ENCODE assay signal across 9 cellular contexts in the genomic region with DNA sequence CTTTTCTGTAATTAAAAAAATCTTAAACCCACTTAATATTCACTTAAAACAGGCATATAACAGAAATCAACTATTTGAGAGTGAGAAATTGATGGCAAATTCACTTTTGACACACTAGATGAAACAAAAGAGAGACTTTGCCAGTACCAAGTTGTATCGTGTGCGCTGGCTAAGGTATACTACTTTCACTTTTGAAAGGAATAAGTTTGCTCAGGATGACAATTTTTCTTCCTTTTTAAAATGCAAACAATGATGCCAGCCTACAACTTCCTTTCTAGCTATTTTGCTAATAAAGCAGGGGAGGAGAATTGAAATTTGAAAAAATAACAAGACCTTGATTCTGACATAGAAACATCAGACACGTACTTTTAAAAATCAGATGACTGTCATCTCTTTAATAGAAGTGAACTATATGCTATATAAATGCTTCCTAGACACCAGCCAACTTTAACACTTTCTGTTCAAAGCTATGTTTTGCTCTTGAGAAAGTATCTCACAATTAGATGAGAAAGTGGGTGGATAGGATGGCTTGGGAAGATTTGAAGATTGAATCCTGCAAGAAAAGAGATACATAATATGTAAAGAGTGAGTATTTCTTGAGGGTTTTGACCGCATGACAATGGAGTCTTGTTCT. TPM values are rescaled to one million over a fixed set of nuclear protein-coding genes. Genes with fewer than 3 reads are reported as not detected.
DNase-seq lines count a peak whose midpoint lies in the region; ATAC-seq, FAIRE-seq and TF ChIP-seq lines count a peak whose summit lies in the region.
"Had no signal": no experiment of that assay in that cellular context is flagged by ENCODE, and none has a peak within 500 bp of the region (broad histone marks: within the 10 kb centered on the region; RNA-seq: fewer than 3 reads in every experiment).

No MANE protein-coding gene starts in this region.

- H3K4me1 ChIP-seq in BLaER1: peaks cover 11% of the 10 kb centered on the region
- no peaks in the 10 kb centered on the region for H3K4me1 ChIP-seq in OCI-LY7 (ENCODE audit: insufficient read depth, low read length, poor library complexity, severe bottlenecking)
- H3K4me1 ChIP-seq in neuronal stem cell (ENCODE audit: control insufficient read depth in 2 of 2, insufficient read depth in 1 of 2, low read depth in 1 of 2, low read length in 2 of 2): peaks cover 7 to 8% of the 10 kb centered on the region in 2 donors

- no peak overlapping the region for H3K4ac ChIP-seq in neuronal stem cell (ENCODE audit: low read length)

- no peak overlapping the region for H2AFZ ChIP-seq in OCI-LY7 (ENCODE audit: low read length)
- peak overlapping the region; percentile 8 for H2AFZ ChIP-seq in neuronal stem cell (ENCODE audit: low read length)

- TF ChIP-seq CTCF in OCI-LY7 (conservative IDR thresholded peaks at IDR 0.05; ENCODE audit: low read length) (no peak), coronary artery (IDR thresholded peaks at IDR 0.05) (no peak)

- H4K8ac ChIP-seq in neuronal stem cell (ENCODE audit: low read depth, low read length): no peak overlapping the region

- WGBS in neuronal stem cell (ENCODE audit: extremely low coverage in 2 of 2, insufficient read length in 2 of 2, insufficient replicate concordance in 1 of 2), 2 donors: no CpG with 5 or more reads among the region's 4 CpGs

- no peaks in the 10 kb centered on the region for H3K9me3 ChIP-seq in BLaER1
- H3K9me3 ChIP-seq in OCI-LY7 (ENCODE audit: low read length): no peaks in the 10 kb centered on the region
- no peaks in the 10 kb centered on the region for H3K9me3 ChIP-seq in neuronal stem cell (replicated peaks in 1 of 2; ENCODE audit: control insufficient read depth in 2 of 2, insufficient read depth in 1 of 2, low read depth in 1 of 2, low read length in 2 of 2)

- POLR2A ChIA-PET in OCI-LY7 (lab: Charles Lee): interaction anchor here (0.7 kb wide), 2 partner anchors 122 to 362 kb away, joined by 4 read pairs; no protein-coding TSS in a partner anchor

- H3K36me3 ChIP-seq in BLaER1: no peaks in the 10 kb centered on the region
- no peaks in the 10 kb centered on the region for H3K36me3 ChIP-seq in OCI-LY7 (ENCODE audit: insufficient read depth, low read length)
- H3K36me3 ChIP-seq in neuronal stem cell (replicated peaks in 1 of 2; ENCODE audit: control insufficient read depth in 2 of 2, insufficient read depth in 2 of 2, low read length in 2 of 2): no peaks in the 10 kb centered on the region

- no peak overlapping the region for H3K27ac ChIP-seq in BLaER1
- no peak overlapping the region for H3K27ac ChIP-seq in OCI-LY7 (ENCODE audit: low read depth, low read length, poor library complexity, severe bottlenecking)
- H3K27ac ChIP-seq in coronary artery: peak overlapping the region; percentile 69 to 70
- H3K27ac ChIP-seq in neuronal stem cell (replicated peaks; ENCODE audit: low read length): no peak overlapping the region

- CTCF ChIA-PET in OCI-LY7 (lab: Charles Lee; ENCODE audit: unreplicated experiment): no interaction called here

- H4K20me1 ChIP-seq in BLaER1 (no peaks in the 10 kb centered on the region), OCI-LY7 (ENCODE audit: insufficient read depth, low read length) (no peaks in the 10 kb centered on the region)

- 0 out of 2 replicates have a peak overlapping the region, but pooled peaks have one; percentile 15 for H3K4me2 ChIP-seq in BLaER1
- peak overlapping the region; percentile 30; the same call in 1 of the 2 replicates for H3K4me2 ChIP-seq in OCI-LY7 (ENCODE audit: low read length)
- H3K4me2 ChIP-seq in neuronal stem cell (ENCODE audit: insufficient read depth, low read length, poor library complexity, severe bottlenecking): no peak overlapping the region

- H3K9me2 ChIP-seq in OCI-LY7 (ENCODE audit: insufficient read depth, low read length): no peaks in the 10 kb centered on the region

- ATAC-seq in GM21529 (IDR thresholded peaks at IDR 0.05; ENCODE audit: unreplicated experiment) (no peak), HG03196 (IDR thresholded peaks at IDR 0.05; ENCODE audit: unreplicated experiment) (no peak)

- FAIRE-seq in GM19239 (lab: Jason Lieb, UNC): no peak

- no peaks in the 10 kb centered on the region for H3K79me2 ChIP-seq in OCI-LY7 (ENCODE audit: insufficient read depth, low read depth, low read length)

- no peak overlapping the region for H2BK12ac ChIP-seq in neuronal stem cell (ENCODE audit: low read length)

- H2AK5ac ChIP-seq in neuronal stem cell (ENCODE audit: low read depth, low read length): no peak overlapping the region

- H3K18ac ChIP-seq in neuronal stem cell (ENCODE audit: low read length): no peak overlapping the region

- BruUV-seq in OCI-LY7 (replicated peaks; lab: Mats Ljungman, UMichigan): no TSS peak

- no peak overlapping the region for H2BK5ac ChIP-seq in neuronal stem cell (ENCODE audit: low read length)

- no peak overlapping the region for H2BK120ac ChIP-seq in neuronal stem cell (ENCODE audit: low read depth, low read length)

- H3K14ac ChIP-seq in neuronal stem cell (ENCODE audit: low read length): no peak overlapping the region

- H3K23ac ChIP-seq in neuronal stem cell (ENCODE audit: low read depth, low read length, poor library complexity): no peak overlapping the region

- intact Hi-C loops in OCI-LY7 (cut with micrococcal nuclease; ENCODE audit: unreplicated experiment): no loop called here

- H3K79me1 ChIP-seq in neuronal stem cell (ENCODE audit: low read depth, low read length): no peaks in the 10 kb centered on the region

- DNase-seq in OCI-LY7 (ENCODE audit: low spot score): no peak
- DNase-seq in coronary artery (ENCODE audit: low spot score): no peak
- DNase-seq in neuronal stem cell (ENCODE audit: low spot score): no peak
- DNase-seq in GM19239 (ENCODE audit: insufficient read length, low spot score): no peak
- no peak for DNase-seq in NCI-H1048 (lab: John Stamatoyannopoulos, UW)

- no peak overlapping the region for H4K91ac ChIP-seq in neuronal stem cell (ENCODE audit: low read depth, low read length, poor library complexity)

- no peak overlapping the region for H2BK15ac ChIP-seq in neuronal stem cell (ENCODE audit: low read length)

- H3K9ac ChIP-seq in BLaER1 (no peak overlapping the region), neuronal stem cell (ENCODE audit: low read depth, low read length, poor library complexity) (no peak overlapping the region)

- H3K27me3 ChIP-seq in BLaER1 (no peaks in the 10 kb centered on the region), neuronal stem cell (ENCODE audit: control insufficient read depth in 3 of 3, insufficient read depth in 3 of 3, low read depth in 1 of 3, low read length in 3 of 3) (no peaks in the 10 kb centered on the region)

- H3K4me3 ChIP-seq in BLaER1 (no peak overlapping the region), OCI-LY7 (ENCODE audit: low read depth, low read length, poor library complexity, severe bottlenecking) (peak overlapping the region; percentile 24), coronary artery (peak overlapping the region; percentile 66), neuronal stem cell (ENCODE audit: low read length in 2 of 2) (no peak overlapping the region)

RNA-seq across cellular contexts. Expression of gene BLID, which starts 41.6 kb away (rescaled TPM):
- not detected in 2 replicates for total RNA-seq in OCI-LY7 (2014; rRNA removed; shearing (Covaris generic))
- not detected in 2 replicates for total RNA-seq in OCI-LY7 (2022)
- not detected for polyA plus RNA-seq in neuronal stem cell (2013, experiment 1 of 2)
- not detected for polyA plus RNA-seq in neuronal stem cell (2013, experiment 2 of 2)
- total RNA-seq: NCI-H460 had no signal

Comparison
In these comparisons a context has a peak if more than half of its experiments do, and no peak if none do; other contexts are left out.
1. H3K27ac ChIP-seq: peak in coronary artery (2 of 2); none in BLaER1 (single experiment), OCI-LY7 (single experiment) and neuronal stem cell (single experiment).
2. H3K4me3 ChIP-seq: peak in OCI-LY7 (single experiment) and coronary artery (single experiment); none in BLaER1 (single experiment) and neuronal stem cell (0 of 2).